Comparison of ENCODE assay signal across 1 cellular context in the genomic region with DNA sequence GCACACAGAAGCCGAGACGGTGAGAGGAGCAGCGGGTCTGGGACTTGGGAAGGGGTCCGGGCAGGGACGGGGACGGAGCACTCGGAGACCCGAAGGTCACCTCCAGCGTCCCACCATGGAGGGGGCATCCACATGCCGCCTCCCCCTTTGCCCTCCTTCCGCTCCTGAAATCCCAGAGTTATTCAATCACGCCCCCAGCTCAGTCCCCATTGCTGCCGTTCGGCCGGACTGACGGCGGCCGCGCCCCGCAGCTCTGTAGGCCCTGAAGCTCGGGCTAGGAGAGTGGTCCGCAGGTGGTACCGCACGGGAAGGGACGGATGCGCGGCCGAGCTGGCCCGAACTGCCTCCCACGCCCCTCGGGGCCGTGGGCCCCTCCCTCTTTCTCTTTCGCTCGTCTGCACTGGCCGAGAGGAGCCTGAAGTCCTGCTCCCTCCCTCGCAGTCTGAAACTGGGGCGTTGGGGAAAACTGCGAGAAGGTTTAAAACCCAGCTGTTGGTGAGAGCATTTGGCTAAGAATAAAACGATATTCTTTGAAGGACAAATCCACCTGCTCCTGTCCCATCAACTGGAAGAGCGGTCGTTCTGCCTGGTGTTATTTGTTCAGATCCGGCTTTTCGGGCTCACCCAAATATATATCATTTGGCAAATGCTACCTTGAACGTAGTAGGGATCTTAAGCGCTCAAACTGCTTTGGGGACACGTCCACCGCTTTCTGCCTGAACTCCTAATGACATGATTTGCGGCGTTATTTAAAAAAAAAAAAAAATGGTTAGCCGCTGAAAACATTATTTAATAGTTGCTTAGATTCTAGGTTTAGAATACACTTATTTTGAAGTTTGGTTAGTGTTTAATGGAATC.
A peak's percentile ranks its signal among the peaks of the same experiment; 100 is the strongest.
TF ChIP-seq lines count a peak whose summit lies in the region.

No MANE protein-coding gene starts in this region.

TF ChIP-seq in K562, 482 proteins besides CTCF, POLR2A, EP300 and RAD21 (continued from another document and continues in another):
- TF ChIP-seq, protein P1, sequence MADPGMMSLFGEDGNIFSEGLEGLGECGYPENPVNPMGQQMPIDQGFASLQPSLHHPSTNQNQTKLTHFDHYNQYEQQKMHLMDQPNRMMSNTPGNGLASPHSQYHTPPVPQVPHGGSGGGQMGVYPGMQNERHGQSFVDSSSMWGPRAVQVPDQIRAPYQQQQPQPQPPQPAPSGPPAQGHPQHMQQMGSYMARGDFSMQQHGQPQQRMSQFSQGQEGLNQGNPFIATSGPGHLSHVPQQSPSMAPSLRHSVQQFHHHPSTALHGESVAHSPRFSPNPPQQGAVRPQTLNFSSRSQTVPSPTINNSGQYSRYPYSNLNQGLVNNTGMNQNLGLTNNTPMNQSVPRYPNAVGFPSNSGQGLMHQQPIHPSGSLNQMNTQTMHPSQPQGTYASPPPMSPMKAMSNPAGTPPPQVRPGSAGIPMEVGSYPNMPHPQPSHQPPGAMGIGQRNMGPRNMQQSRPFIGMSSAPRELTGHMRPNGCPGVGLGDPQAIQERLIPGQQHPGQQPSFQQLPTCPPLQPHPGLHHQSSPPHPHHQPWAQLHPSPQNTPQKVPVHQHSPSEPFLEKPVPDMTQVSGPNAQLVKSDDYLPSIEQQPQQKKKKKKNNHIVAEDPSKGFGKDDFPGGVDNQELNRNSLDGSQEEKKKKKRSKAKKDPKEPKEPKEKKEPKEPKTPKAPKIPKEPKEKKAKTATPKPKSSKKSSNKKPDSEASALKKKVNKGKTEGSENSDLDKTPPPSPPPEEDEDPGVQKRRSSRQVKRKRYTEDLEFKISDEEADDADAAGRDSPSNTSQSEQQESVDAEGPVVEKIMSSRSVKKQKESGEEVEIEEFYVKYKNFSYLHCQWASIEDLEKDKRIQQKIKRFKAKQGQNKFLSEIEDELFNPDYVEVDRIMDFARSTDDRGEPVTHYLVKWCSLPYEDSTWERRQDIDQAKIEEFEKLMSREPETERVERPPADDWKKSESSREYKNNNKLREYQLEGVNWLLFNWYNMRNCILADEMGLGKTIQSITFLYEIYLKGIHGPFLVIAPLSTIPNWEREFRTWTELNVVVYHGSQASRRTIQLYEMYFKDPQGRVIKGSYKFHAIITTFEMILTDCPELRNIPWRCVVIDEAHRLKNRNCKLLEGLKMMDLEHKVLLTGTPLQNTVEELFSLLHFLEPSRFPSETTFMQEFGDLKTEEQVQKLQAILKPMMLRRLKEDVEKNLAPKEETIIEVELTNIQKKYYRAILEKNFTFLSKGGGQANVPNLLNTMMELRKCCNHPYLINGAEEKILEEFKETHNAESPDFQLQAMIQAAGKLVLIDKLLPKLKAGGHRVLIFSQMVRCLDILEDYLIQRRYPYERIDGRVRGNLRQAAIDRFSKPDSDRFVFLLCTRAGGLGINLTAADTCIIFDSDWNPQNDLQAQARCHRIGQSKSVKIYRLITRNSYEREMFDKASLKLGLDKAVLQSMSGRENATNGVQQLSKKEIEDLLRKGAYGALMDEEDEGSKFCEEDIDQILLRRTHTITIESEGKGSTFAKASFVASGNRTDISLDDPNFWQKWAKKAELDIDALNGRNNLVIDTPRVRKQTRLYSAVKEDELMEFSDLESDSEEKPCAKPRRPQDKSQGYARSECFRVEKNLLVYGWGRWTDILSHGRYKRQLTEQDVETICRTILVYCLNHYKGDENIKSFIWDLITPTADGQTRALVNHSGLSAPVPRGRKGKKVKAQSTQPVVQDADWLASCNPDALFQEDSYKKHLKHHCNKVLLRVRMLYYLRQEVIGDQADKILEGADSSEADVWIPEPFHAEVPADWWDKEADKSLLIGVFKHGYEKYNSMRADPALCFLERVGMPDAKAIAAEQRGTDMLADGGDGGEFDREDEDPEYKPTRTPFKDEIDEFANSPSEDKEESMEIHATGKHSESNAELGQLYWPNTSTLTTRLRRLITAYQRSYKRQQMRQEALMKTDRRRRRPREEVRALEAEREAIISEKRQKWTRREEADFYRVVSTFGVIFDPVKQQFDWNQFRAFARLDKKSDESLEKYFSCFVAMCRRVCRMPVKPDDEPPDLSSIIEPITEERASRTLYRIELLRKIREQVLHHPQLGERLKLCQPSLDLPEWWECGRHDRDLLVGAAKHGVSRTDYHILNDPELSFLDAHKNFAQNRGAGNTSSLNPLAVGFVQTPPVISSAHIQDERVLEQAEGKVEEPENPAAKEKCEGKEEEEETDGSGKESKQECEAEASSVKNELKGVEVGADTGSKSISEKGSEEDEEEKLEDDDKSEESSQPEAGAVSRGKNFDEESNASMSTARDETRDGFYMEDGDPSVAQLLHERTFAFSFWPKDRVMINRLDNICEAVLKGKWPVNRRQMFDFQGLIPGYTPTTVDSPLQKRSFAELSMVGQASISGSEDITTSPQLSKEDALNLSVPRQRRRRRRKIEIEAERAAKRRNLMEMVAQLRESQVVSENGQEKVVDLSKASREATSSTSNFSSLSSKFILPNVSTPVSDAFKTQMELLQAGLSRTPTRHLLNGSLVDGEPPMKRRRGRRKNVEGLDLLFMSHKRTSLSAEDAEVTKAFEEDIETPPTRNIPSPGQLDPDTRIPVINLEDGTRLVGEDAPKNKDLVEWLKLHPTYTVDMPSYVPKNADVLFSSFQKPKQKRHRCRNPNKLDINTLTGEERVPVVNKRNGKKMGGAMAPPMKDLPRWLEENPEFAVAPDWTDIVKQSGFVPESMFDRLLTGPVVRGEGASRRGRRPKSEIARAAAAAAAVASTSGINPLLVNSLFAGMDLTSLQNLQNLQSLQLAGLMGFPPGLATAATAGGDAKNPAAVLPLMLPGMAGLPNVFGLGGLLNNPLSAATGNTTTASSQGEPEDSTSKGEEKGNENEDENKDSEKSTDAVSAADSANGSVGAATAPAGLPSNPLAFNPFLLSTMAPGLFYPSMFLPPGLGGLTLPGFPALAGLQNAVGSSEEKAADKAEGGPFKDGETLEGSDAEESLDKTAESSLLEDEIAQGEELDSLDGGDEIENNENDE (IDR thresholded peaks at IDR 0.05; ENCODE audit: low read depth, low read length), result no peak
- TF ChIP-seq ZNF347 (CRISPR knock-in tag; IDR thresholded peaks at IDR 0.05; ENCODE audit: low read depth), result no peak
- TF ChIP-seq PHF21A (IDR thresholded peaks at IDR 0.05; ENCODE audit: borderline replicate concordance, low read depth), result no peak
- TF ChIP-seq ZNF174 (CRISPR knock-in tag; IDR thresholded peaks at IDR 0.05), result no peak
- peak; percentile 39 for TF ChIP-seq CCNT2 (IDR thresholded peaks at IDR 0.05; ENCODE audit: borderline replicate concordance, extremely low read depth, insufficient read length, low read depth, low read length)
- TF ChIP-seq KAT7 (CRISPR knock-in tag; IDR thresholded peaks at IDR 0.05; ENCODE audit: borderline replicate concordance), result no peak
- 0 out of 2 replicates have a peak, but pooled peaks have one; percentile 23 for TF ChIP-seq PML (IDR thresholded peaks at IDR 0.05; ENCODE audit: low read length)
- TF ChIP-seq, protein P2, sequence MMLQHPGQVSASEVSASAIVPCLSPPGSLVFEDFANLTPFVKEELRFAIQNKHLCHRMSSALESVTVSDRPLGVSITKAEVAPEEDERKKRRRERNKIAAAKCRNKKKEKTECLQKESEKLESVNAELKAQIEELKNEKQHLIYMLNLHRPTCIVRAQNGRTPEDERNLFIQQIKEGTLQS (IDR thresholded peaks at IDR 0.05), result no peak
- TF ChIP-seq, protein P2 (CRISPR knock-in tag; conservative IDR thresholded peaks at IDR 0.05), result peak; percentile 48; the same call in 1 of the 2 replicates
- TF ChIP-seq ZNF121 (CRISPR knock-in tag; conservative IDR thresholded peaks at IDR 0.05), result no peak
- no peak for TF ChIP-seq ZNF212 (CRISPR knock-in tag; IDR thresholded peaks at IDR 0.05)
- no peak for TF ChIP-seq ZNF586 (CRISPR knock-in tag; conservative IDR thresholded peaks at IDR 0.05)
- no peak for TF ChIP-seq ZNF217 (CRISPR knock-in tag; IDR thresholded peaks at IDR 0.05)
- TF ChIP-seq NR3C1 (CRISPR knock-in tag; IDR thresholded peaks at IDR 0.05), result no peak
- TF ChIP-seq CHD1 (IDR thresholded peaks at IDR 0.05; ENCODE audit: low read length), result peak; percentile 39
- peak; percentile 96 for TF ChIP-seq ZFX (CRISPR knock-in tag; IDR thresholded peaks at IDR 0.05)
- TF ChIP-seq E2F3 (CRISPR knock-in tag; IDR thresholded peaks at IDR 0.05), result no peak
- TF ChIP-seq THAP7 (CRISPR knock-in tag; IDR thresholded peaks at IDR 0.05), result no peak
- TF ChIP-seq, protein P3, sequence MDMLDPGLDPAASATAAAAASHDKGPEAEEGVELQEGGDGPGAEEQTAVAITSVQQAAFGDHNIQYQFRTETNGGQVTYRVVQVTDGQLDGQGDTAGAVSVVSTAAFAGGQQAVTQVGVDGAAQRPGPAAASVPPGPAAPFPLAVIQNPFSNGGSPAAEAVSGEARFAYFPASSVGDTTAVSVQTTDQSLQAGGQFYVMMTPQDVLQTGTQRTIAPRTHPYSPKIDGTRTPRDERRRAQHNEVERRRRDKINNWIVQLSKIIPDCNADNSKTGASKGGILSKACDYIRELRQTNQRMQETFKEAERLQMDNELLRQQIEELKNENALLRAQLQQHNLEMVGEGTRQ (CRISPR knock-in tag; IDR thresholded peaks at IDR 0.05), result no peak
- no peak for TF ChIP-seq ZNF449 (CRISPR knock-in tag; IDR thresholded peaks at IDR 0.05)
- no peak for TF ChIP-seq ELK3 (CRISPR knock-in tag; IDR thresholded peaks at IDR 0.05)
- TF ChIP-seq ZNF668 (CRISPR knock-in tag; IDR thresholded peaks at IDR 0.05), result no peak
- TF ChIP-seq ZNF551 (CRISPR knock-in tag; IDR thresholded peaks at IDR 0.05), result no peak
- TF ChIP-seq PHF8 (IDR thresholded peaks at IDR 0.05; ENCODE audit: borderline replicate concordance, low read length), result peak; percentile 38; the same call in 1 of the 2 replicates
- no peak for TF ChIP-seq TFAM (CRISPR knock-in tag; conservative IDR thresholded peaks at IDR 0.05)
- TF ChIP-seq PTTG1 (tag; IDR thresholded peaks at IDR 0.05; ENCODE audit: low read depth), result no peak
- TF ChIP-seq, protein P4, sequence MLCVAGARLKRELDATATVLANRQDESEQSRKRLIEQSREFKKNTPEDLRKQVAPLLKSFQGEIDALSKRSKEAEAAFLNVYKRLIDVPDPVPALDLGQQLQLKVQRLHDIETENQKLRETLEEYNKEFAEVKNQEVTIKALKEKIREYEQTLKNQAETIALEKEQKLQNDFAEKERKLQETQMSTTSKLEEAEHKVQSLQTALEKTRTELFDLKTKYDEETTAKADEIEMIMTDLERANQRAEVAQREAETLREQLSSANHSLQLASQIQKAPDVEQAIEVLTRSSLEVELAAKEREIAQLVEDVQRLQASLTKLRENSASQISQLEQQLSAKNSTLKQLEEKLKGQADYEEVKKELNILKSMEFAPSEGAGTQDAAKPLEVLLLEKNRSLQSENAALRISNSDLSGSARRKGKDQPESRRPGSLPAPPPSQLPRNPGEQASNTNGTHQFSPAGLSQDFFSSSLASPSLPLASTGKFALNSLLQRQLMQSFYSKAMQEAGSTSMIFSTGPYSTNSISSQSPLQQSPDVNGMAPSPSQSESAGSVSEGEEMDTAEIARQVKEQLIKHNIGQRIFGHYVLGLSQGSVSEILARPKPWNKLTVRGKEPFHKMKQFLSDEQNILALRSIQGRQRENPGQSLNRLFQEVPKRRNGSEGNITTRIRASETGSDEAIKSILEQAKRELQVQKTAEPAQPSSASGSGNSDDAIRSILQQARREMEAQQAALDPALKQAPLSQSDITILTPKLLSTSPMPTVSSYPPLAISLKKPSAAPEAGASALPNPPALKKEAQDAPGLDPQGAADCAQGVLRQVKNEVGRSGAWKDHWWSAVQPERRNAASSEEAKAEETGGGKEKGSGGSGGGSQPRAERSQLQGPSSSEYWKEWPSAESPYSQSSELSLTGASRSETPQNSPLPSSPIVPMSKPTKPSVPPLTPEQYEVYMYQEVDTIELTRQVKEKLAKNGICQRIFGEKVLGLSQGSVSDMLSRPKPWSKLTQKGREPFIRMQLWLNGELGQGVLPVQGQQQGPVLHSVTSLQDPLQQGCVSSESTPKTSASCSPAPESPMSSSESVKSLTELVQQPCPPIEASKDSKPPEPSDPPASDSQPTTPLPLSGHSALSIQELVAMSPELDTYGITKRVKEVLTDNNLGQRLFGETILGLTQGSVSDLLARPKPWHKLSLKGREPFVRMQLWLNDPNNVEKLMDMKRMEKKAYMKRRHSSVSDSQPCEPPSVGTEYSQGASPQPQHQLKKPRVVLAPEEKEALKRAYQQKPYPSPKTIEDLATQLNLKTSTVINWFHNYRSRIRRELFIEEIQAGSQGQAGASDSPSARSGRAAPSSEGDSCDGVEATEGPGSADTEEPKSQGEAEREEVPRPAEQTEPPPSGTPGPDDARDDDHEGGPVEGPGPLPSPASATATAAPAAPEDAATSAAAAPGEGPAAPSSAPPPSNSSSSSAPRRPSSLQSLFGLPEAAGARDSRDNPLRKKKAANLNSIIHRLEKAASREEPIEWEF (CRISPR knock-in tag; IDR thresholded peaks at IDR 0.05), result no peak
- peak; percentile 25 to 29; a peak in 1 of 4 replicates for TF ChIP-seq KDM1A (IDR thresholded peaks at IDR 0.05)
